22 cellular contexts compared by ENCODE assay signal in the genomic region with DNA sequence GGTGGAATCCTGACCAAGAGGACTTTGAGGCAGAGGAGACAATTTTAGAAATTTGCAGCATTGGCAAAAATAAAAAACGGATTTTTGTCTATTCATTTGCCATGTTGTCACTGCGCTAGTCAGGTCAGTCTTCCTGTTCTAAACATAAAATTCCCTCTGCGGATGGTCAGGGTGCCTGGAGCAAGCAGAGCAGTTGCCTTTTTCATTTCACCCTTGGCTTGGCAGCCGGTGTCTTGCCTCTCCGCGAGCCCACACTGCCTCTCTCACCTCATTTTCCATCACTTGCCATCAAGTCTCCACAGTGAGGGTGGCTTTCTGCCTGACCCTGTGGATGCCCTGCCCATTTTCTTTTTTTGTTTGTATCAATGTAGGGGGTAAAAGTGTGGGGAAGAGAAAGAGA.
"Had no signal": no experiment of that assay in that cellular context is flagged by ENCODE, and none has a peak within 500 bp of the region (broad histone marks: within the 10 kb centered on the region; RNA-seq: fewer than 3 reads in every experiment).

No MANE protein-coding gene starts in this region.

- H3K4me2 ChIP-seq: PC-9, SK-N-SH had no signal

- DNase-seq: Karpas-422; KG1; MM.1S; NCI-H1092 treated with DMSO at 0.1 percent for 48 hours; NCI-H1436; NCI-H187; NCI-H2029; NCI-H2081 treated with DMSO at 0.1 percent for 48 hours; NCI-H2171; NCI-H226; NCI-H446; NCI-H510A; NCI-H524 treated with DMSO at 0.1 percent for 48 hours; NCI-H774; NK-92 treated with Interleukin-12 subunit alpha and Interleukin-12 subunit beta, amount 100 ng/mL, for 24 hours; OCI-M1; PC-9; Peyer's patch; Right ventricle myocardium superior; RPMI8226; SK-N-SH; SW 1271 had no signal

- H2AFZ ChIP-seq: PC-9 had no signal

- H3K27me3 ChIP-seq: Peyer's patch had no signal

- H3K4me1 ChIP-seq: Peyer's patch had no signal

- H3K9me3 ChIP-seq: Peyer's patch, SK-N-SH had no signal

- H3K9ac ChIP-seq: SK-N-SH had no signal

- H3K36me3 ChIP-seq: Peyer's patch had no signal

- H3K27ac ChIP-seq: PC-9, Peyer's patch had no signal

- H3K4me3 ChIP-seq: PC-9, Peyer's patch had no signal
